Comparison of ENCODE assay signal across 10 cellular contexts in the genomic region with DNA sequence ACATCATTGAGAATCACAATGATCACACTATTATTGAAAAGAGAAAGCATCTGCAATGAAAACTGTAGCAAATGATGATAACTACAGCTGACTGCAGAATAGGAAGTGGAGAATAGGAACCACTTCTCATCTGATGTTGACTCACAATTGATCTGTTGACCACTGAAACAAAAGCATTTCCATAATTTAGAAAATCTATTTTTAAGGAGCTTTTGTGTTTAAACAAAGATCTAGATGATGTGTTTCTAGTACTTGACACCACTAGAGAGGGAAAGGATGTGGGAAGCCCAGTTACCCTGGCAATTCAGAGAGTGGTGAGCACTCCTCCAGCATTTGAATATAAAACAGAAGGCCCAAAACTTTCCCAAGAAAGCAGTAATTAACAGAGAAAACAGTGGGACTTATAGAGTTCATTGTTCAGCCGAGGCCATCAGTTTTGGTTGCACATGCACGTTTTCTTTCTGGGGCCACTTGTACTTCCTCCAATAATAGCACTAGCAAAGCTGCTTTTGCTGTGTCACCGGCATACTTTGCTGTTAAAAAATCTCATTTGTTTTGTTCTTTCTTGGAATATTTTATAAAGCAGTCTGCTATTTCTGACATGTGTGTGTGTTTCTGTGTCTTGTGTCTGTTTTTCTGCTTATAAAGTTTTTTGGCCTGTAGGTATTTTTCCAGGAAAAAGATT.
DNase-seq lines count a peak whose midpoint lies in the region; ATAC-seq and TF ChIP-seq lines count a peak whose summit lies in the region.
"Had no signal": no experiment of that assay in that cellular context is flagged by ENCODE, and none has a peak within 500 bp of the region (broad histone marks: within the 10 kb centered on the region; RNA-seq: fewer than 3 reads in every experiment).

No MANE protein-coding gene starts in this region.

- peak overlapping the region; percentile 46 for H3K27ac Mint-ChIP-seq in central memory CD8-positive, alpha-beta T cell (ENCODE audit: low read depth)

- DNase-seq in CD1c-positive myeloid dendritic cell (ENCODE audit: extremely low spot score) = peak; percentile 77
- no peak for DNase-seq in central memory CD8-positive, alpha-beta T cell (ENCODE audit: low spot score in 2 of 2)
- DNase-seq in GM19238 (ENCODE audit: insufficient read length, low spot score) = no peak
- no peak for DNase-seq in left lung
- DNase-seq: NCI-H187 treated with DMSO at 0.1 percent for 48 hours, sigmoid colon had no signal

- no peaks in the 10 kb centered on the region for H3K36me3 Mint-ChIP-seq in central memory CD8-positive, alpha-beta T cell (ENCODE audit: insufficient read depth)

- intact Hi-C loops in left lung (cut with DNase I) = no loop called here

- TF ChIP-seq CTCF in left lung (IDR thresholded peaks at IDR 0.05) = no peak

- H3K4me3 ChIP-seq in left lung = no peak overlapping the region
- H3K4me3 ChIP-seq: sigmoid colon had no signal

- H3K4me3 Mint-ChIP-seq in central memory CD8-positive, alpha-beta T cell = no peak overlapping the region

- H3K27ac ChIP-seq in left lung = peak overlapping the region in 1 of 2 donors; percentile 59

- no peaks in the 10 kb centered on the region for H3K4me1 Mint-ChIP-seq in central memory CD8-positive, alpha-beta T cell

- no peaks in the 10 kb centered on the region for H3K9me3 Mint-ChIP-seq in central memory CD8-positive, alpha-beta T cell

- H3K9me3 ChIP-seq in left lung = peaks cover 0 to 8% of the 10 kb centered on the region in 2 donors
- H3K9me3 ChIP-seq: sigmoid colon had no signal

- H3K4me1 ChIP-seq in left lung = peaks cover 0 to 15% of the 10 kb centered on the region in 2 donors
- H3K4me1 ChIP-seq: sigmoid colon had no signal

- H3K27me3 ChIP-seq in left lung = no peaks in the 10 kb centered on the region
- H3K27me3 ChIP-seq: sigmoid colon had no signal

- H3K36me3 ChIP-seq in left lung = no peaks in the 10 kb centered on the region
- H3K36me3 ChIP-seq: sigmoid colon had no signal

- H3K27me3 Mint-ChIP-seq in central memory CD8-positive, alpha-beta T cell = no peaks in the 10 kb centered on the region

- peak; percentile 69 for ATAC-seq in GM21515 (IDR thresholded peaks at IDR 0.05; ENCODE audit: unreplicated experiment)
- ATAC-seq in HG03571 (IDR thresholded peaks at IDR 0.05; ENCODE audit: unreplicated experiment) = peak; percentile 71
- ATAC-seq in central memory CD8-positive, alpha-beta T cell (replicated peaks; ENCODE audit: extremely low read depth, poor library complexity, severe bottlenecking) = no peak
- ATAC-seq in esophagus mucosa = no peak
- ATAC-seq in left lung = no peak
- ATAC-seq in HG03097 (IDR thresholded peaks at IDR 0.05; ENCODE audit: low FRiP score, unreplicated experiment) = no peak

Comparison
In these comparisons a context has a peak if more than half of its experiments do, and no peak if none do; other contexts are left out.
1. ATAC-seq: peak in GM21515 (single experiment) and HG03571 (single experiment); none in central memory CD8-positive, alpha-beta T cell (single experiment), esophagus mucosa (single experiment), left lung (single experiment) and HG03097 (single experiment).